15 cellular contexts compared by ENCODE assay signal in the genomic region with DNA sequence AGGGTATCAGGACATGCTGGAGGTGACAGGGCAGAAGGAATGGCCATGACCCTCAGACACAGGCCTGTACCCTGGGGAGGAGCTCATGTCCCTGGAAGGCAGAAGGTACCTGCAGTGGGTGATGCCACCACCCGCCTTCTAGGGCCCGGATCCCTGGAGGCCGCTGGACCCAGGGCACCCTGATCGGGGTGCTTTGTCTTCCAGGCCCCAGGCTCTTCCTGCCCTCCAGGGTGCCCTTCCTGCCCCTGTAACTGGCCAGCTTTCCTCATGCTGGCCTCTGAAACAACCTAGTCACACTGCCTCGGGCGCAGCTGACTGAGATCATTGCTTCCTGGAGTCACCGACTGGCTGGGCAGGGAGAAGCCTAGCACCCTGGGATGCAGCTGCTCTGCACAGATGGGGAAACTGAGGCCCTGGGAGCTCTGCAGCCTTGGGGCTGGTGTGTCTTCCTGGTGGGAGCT. TPM values are rescaled to one million over a fixed set of nuclear protein-coding genes. Genes with fewer than 3 reads are reported as not detected.
A peak's percentile ranks its signal among the peaks of the same experiment; 100 is the strongest.
DNase-seq lines count a peak whose midpoint lies in the region; ATAC-seq, FAIRE-seq and TF ChIP-seq lines count a peak whose summit lies in the region.
"Had no signal": no experiment of that assay in that cellular context is flagged by ENCODE, and none has a peak within 500 bp of the region (broad histone marks: within the 10 kb centered on the region; RNA-seq: fewer than 3 reads in every experiment).

No MANE protein-coding gene starts in this region.

- POLR2A ChIA-PET in K562 (lab: Yijun Ruan, JAX): interaction anchor here (0.7 to 5.1 kb wide), 6 partner anchors 9 to 52 kb away, joined by 3 to 34 read pairs (median 5); no protein-coding TSS in a partner anchor

- H3K4me3 Mint-ChIP-seq in activated CD8-positive, alpha-beta memory T cell treated with anti-CD3 and anti-CD28 coated beads, Interleukin-2, amount 10 ng/mL, durations not matched to agents 7 days and 5 days: no peak overlapping the region

- peaks cover 3% of the 10 kb centered on the region for H3K9me1 ChIP-seq in K562 (ENCODE audit: control insufficient read depth, insufficient read depth, low read length)

- no peaks in the 10 kb centered on the region for H3K27me3 Mint-ChIP-seq in activated CD8-positive, alpha-beta memory T cell treated with anti-CD3 and anti-CD28 coated beads, Interleukin-2, amount 10 ng/mL, durations not matched to agents 7 days and 5 days

- H2AFZ ChIP-seq in K562 (ENCODE audit: low read depth, low read length): no peak overlapping the region

- H3K4me3 ChIP-seq in NT2/D1 (ENCODE audit: insufficient read length, low read depth) (no peak overlapping the region), K562 (no peak overlapping the region)
- H3K4me3 ChIP-seq: A549, thyroid gland had no signal

- CTCF ChIA-PET in activated CD8-positive, alpha-beta memory T cell treated with anti-CD3 and anti-CD28 coated beads, Interleukin-2, amount 10 ng/mL, durations not matched to agents 7 days and 5 days (lab: Charles Lee): interaction anchor here (1.4 to 2.9 kb wide), 5 partner anchors 9 to 83 kb away, joined by 4 to 16 read pairs (median 5); no protein-coding TSS in a partner anchor
- CTCF ChIA-PET in K562 (lab: Yijun Ruan, JAX; ENCODE audit: low intra/inter-chr PET ratio): no interaction called here

- peaks cover 89% of the 10 kb centered on the region for H3K4me1 Mint-ChIP-seq in activated CD8-positive, alpha-beta memory T cell treated with anti-CD3 and anti-CD28 coated beads, Interleukin-2, amount 10 ng/mL, durations not matched to agents 7 days and 5 days

- FAIRE-seq in K562 (lab: Jason Lieb, UNC): no peak
- FAIRE-seq: A549, D721Med had no signal

- no peak for TF ChIP-seq EP300 in K562 (IDR thresholded peaks at IDR 0.05; ENCODE audit: low read length)

- peaks cover 19% of the 10 kb centered on the region; the same call in 1 of the 2 replicates for H4K20me1 ChIP-seq in K562 (replicated peaks; ENCODE audit: control insufficient read depth, insufficient read depth, low read length)

- no peak for ATAC-seq in activated CD8-positive, alpha-beta memory T cell treated with anti-CD3 and anti-CD28 coated beads, Interleukin-2, amount 10 ng/mL, durations not matched to agents 7 days and 5 days
- ATAC-seq in K562: no peak
- ATAC-seq in GM19455 (IDR thresholded peaks at IDR 0.05; ENCODE audit: unreplicated experiment): no peak
- ATAC-seq in GM21619 (IDR thresholded peaks at IDR 0.05; ENCODE audit: unreplicated experiment): no peak

- peaks cover 28% of the 10 kb centered on the region for H3K4me1 ChIP-seq in NT2/D1 (ENCODE audit: insufficient read depth, insufficient read length)
- peaks cover 35 to 80% of the 10 kb centered on the region in 2 experiments for H3K4me1 ChIP-seq in K562 (replicated peaks in 1 of 2; ENCODE audit: control insufficient read depth in 2 of 2, insufficient read depth in 2 of 2, low read length in 2 of 2)
- H3K4me1 ChIP-seq: A549, thyroid gland had no signal

- in situ Hi-C loops in K562 (cut with MboI): loop anchor here (25.0 kb wide), 1 partner anchor 1660 kb away; a partner anchor contains a TSS

- H3K36me3 ChIP-seq in NT2/D1 (ENCODE audit: insufficient read depth, insufficient read length, low read length): peaks cover 26% of the 10 kb centered on the region
- peaks cover 53% of the 10 kb centered on the region for H3K36me3 ChIP-seq in K562 (ENCODE audit: control insufficient read depth, insufficient read depth, low read length)
- H3K36me3 ChIP-seq: thyroid gland had no signal

- no peak for TF ChIP-seq CTCF in K562 (IDR thresholded peaks at IDR 0.05 in 2 of 3, conservative IDR thresholded peaks at IDR 0.05 in 1 of 3; ENCODE audit: insufficient read depth in 2 of 3, low read depth in 1 of 3, low read length in 3 of 3)

- BruUV-seq in K562 (replicated peaks; lab: Mats Ljungman, UMichigan): no TSS peak

- H3K27ac Mint-ChIP-seq in activated CD8-positive, alpha-beta memory T cell treated with anti-CD3 and anti-CD28 coated beads, Interleukin-2, amount 10 ng/mL, durations not matched to agents 7 days and 5 days: peak overlapping the region; percentile 98

- H3K9me3 ChIP-seq in NT2/D1 (ENCODE audit: insufficient read depth, low read length) (no peaks in the 10 kb centered on the region), K562 (replicated peaks; ENCODE audit: control insufficient read depth, insufficient read depth, low read depth, low read length) (no peaks in the 10 kb centered on the region)
- H3K9me3 ChIP-seq: A549, thyroid gland had no signal

- DNase-seq in activated CD8-positive, alpha-beta memory T cell treated with anti-CD3 and anti-CD28 coated beads, Interleukin-2, amount 10 ng/mL, durations not matched to agents 7 days and 5 days: no peak
- no peak for DNase-seq in activated CD8-positive, alpha-beta memory T cell treated with anti-CD3 and anti-CD28 coated beads, Interleukin-2, amount 50 U/mL, for 48 hours
- DNase-seq in NT2/D1 (ENCODE audit: low read depth, low spot score) (no peak), K562 (ENCODE audit: extremely low read depth in 1 of 4, low spot score in 3 of 4) (no peak), posterior vena cava (ENCODE audit: low spot score) (peak; percentile 76), nucleus accumbens (lab: John Stamatoyannopoulos, UW) (no peak)
- DNase-seq: mesenchymal stem cell, MV-4-11, NCI-H345, OCI-M1, thyroid gland had no signal

- intact Hi-C loops in K562 (cut with micrococcal nuclease): no loop called here
- intact Hi-C loops in posterior vena cava (cut with DNase I): no loop called here

- no peak for TF ChIP-seq RAD21 in K562 (CRISPR knock-in tag; conservative IDR thresholded peaks at IDR 0.05 in 1 of 2, IDR thresholded peaks at IDR 0.05 in 1 of 2)

- H3K27ac ChIP-seq in K562 (ENCODE audit: extremely low read depth, low read depth, low read length): 0 out of 3 replicates have a peak overlapping the region, but pooled peaks have one; percentile 31
- H3K27ac ChIP-seq: A549, thyroid gland had no signal

- H3K9ac ChIP-seq in NT2/D1 (ENCODE audit: insufficient read length, low read depth) (peak overlapping the region; percentile 34), K562 (ENCODE audit: insufficient read depth in 1 of 2, low read depth in 2 of 2, low read length in 2 of 2) (peak overlapping the region in 1 of 2 experiments; percentile 80; a peak in 2 of 4 replicates)

- 89% methylated on average over 7 of the region's 7 CpGs for WGBS in K562 (ENCODE audit: insufficient coverage, low coverage, missing lambda C conversion rate)

- TF ChIP-seq POLR2A in K562 (conservative IDR thresholded peaks at IDR 0.05): no peak

- no peaks in the 10 kb centered on the region for H3K27me3 ChIP-seq in NT2/D1 (ENCODE audit: insufficient read depth, insufficient read length)
- no peaks in the 10 kb centered on the region for H3K27me3 ChIP-seq in K562 (ENCODE audit: control insufficient read depth in 2 of 2, insufficient read depth in 2 of 2, low read length in 2 of 2)
- H3K27me3 ChIP-seq: thyroid gland had no signal

- no peaks in the 10 kb centered on the region for H3K9me3 Mint-ChIP-seq in activated CD8-positive, alpha-beta memory T cell treated with anti-CD3 and anti-CD28 coated beads, Interleukin-2, amount 10 ng/mL, durations not matched to agents 7 days and 5 days (ENCODE audit: low read depth)

- no peak overlapping the region for H3K4me2 ChIP-seq in K562 (ENCODE audit: insufficient read depth, low read length)
- H3K4me2 ChIP-seq: A549 had no signal

- peaks cover 100% of the 10 kb centered on the region for H3K79me2 ChIP-seq in K562 (ENCODE audit: control insufficient read depth, insufficient read depth, low read length)

- peaks cover 28% of the 10 kb centered on the region for H3K36me3 Mint-ChIP-seq in activated CD8-positive, alpha-beta memory T cell treated with anti-CD3 and anti-CD28 coated beads, Interleukin-2, amount 10 ng/mL, durations not matched to agents 7 days and 5 days

TF ChIP-seq in K562, 482 proteins besides CTCF, POLR2A, EP300 and RAD21:
- TF ChIP-seq PTRF (tag; IDR thresholded peaks at IDR 0.05) (no peak), POLR2G (IDR thresholded peaks at IDR 0.05; ENCODE audit: low read depth, low read length) (peak; percentile 14; the same call in 1 of the 2 replicates), CREM (IDR thresholded peaks at IDR 0.05; ENCODE audit: low read depth) (no peak)
- TF ChIP-seq, protein P1, sequence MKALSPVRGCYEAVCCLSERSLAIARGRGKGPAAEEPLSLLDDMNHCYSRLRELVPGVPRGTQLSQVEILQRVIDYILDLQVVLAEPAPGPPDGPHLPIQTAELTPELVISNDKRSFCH (CRISPR knock-in tag; IDR thresholded peaks at IDR 0.05): no peak
- TF ChIP-seq, protein P1 (tag; IDR thresholded peaks at IDR 0.05): no peak

RNA-seq across cellular contexts. Expression of a gene that starts 5.8 kb away (rescaled TPM):
- 100 to 1,000 TPM; 131 to 232 TPM for total RNA-seq in activated CD8-positive, alpha-beta memory T cell treated with anti-CD3 and anti-CD28 coated beads, Interleukin-2, amount 10 ng/mL, durations not matched to agents 7 days and 5 days
- 155 and 371 TPM in 2 replicates for total RNA-seq in K562 (2011; cell fraction: chromatin; rRNA removed; ENCODE audit: low replicate concordance)
- total RNA-seq in K562 (2011; cell fraction: nucleolus; rRNA removed): 245 and 277 TPM in 2 replicates
- 151 and 184 TPM in 2 replicates for total RNA-seq in K562 (2011; cell fraction: nucleoplasm; rRNA removed)
- total RNA-seq in K562 (2014; rRNA removed) (59.0 and 73.5 TPM in 2 replicates), K562 (2014; rRNA removed; fragmentation: Illumina TruSeq; extraction: Trizol) (15.9 and 19.0 TPM in 2 replicates), K562 (2015; rRNA removed; fragmentation: Illumina TruSeq; extraction: Trizol) (28.6 and 29.9 TPM in 2 replicates), K562 (2021) (104 and 108 TPM in 2 replicates), posterior vena cava (10 to 100 TPM; 31.3 to 50.2 TPM)
- polyA plus RNA-seq in K562 (2011; rRNA removed) (28.6 and 31.0 TPM in 2 replicates), K562 (2014; fragmentation: Illumina TruSeq; extraction: Trizol) (26.4 and 37.3 TPM in 2 replicates), K562 (2014; fragmentation: Nextera tagmentation; extraction: Ambion mirVana) (1 to 10 TPM; 2.3 to 2.4 TPM), K562 (2014; rRNA removed) (49.4 and 64.0 TPM in 2 replicates)
- 19.2 and 48.3 TPM in 2 replicates for polyA plus RNA-seq in K562 (2011; cell fraction: cytosol; rRNA removed)
- polyA plus RNA-seq in K562 (2011; cell fraction: nucleus; rRNA removed): 193 and 347 TPM in 2 replicates
- 53.4 and 59.6 TPM in 2 replicates for polyA plus RNA-seq in K562 (2012)
- polyA minus RNA-seq in K562 (2011; rRNA and poly(A)+ RNA removed): 27.7 and 54.0 TPM in 2 replicates
- polyA minus RNA-seq in K562 (2011; cell fraction: cytosol; rRNA and poly(A)+ RNA removed): 42.4 and 51.4 TPM in 2 replicates
- 109 TPM in 2 replicates for polyA minus RNA-seq in K562 (2011; cell fraction: nucleus; rRNA and poly(A)+ RNA removed)
